ENCODE assay signal across 25 cellular contexts in genomic region chr10:131858118-131858515, GRCh38.
"Had no signal": no experiment of that assay in that cellular context is flagged by ENCODE, and none has a peak within 500 bp of the region (broad histone marks: within the 10 kb centered on the region; RNA-seq: fewer than 3 reads in every experiment).

No MANE protein-coding gene starts in this region.

- DNase-seq: activated B cell treated with CpG ODN at 0.5 μM for 24 hours; activated CD4-positive, alpha-beta T cell treated with anti-CD3 and anti-CD28 coated beads for 4 hours; activated CD4-positive, alpha-beta T cell treated with anti-CD3 and anti-CD28 coated beads, Interleukin-2, amount 50 U/mL, for 48 hours; activated CD8-positive, alpha-beta memory T cell treated with anti-CD3 and anti-CD28 coated beads, Interleukin-2, amount 50 U/mL, for 48 hours; activated naive CD4-positive, alpha-beta T cell treated with Interleukin-2 at 50 U/mL for 16 hours; activated T-cell treated with anti-CD3 and anti-CD28 coated beads, Interleukin-2, amount 50 U/mL, for 4 hours; amygdala; cerebellar nuclear complex; cortex of kidney; mesendoderm; naive B cell; stimulated activated CD4-positive, alpha-beta T cell treated with anti-CD3 and anti-CD28 coated beads, Interleukin-12 subunit alpha, Interleukin-12 subunit beta, amount 100 ng/mL, for 4 hours; stimulated activated CD4-positive, alpha-beta T cell treated with anti-CD3 and anti-CD28 coated beads, Interleukin-4, amount 100 ng/mL, for 4 hours; stimulated activated naive CD8-positive, alpha-beta T cell treated with anti-CD3 and anti-CD28 coated beads, Interleukin-15, amount 100 ng/mL, for 72 hours; T-helper 9 cell had no signal

- ATAC-seq: activated T-cell treated with anti-CD3 and anti-CD28 coated beads, Interleukin-2, amount 50 U/mL, for 4 hours; heart left ventricle; left colon; lower lobe of right lung; stimulated activated naive CD8-positive, alpha-beta T cell treated with anti-CD3 and anti-CD28 coated beads, Interleukin-15, amount 100 ng/mL, for 72 hours had no signal

- FAIRE-seq: bronchial epithelial cell, endometrium, islet of Langerhans had no signal

- H3K9ac ChIP-seq: neural progenitor cell had no signal

- H3K4me2 ChIP-seq: neural progenitor cell had no signal

- H3K4me3 ChIP-seq: heart left ventricle, lower lobe of right lung, neural progenitor cell, prostate gland, tibial nerve, uterus had no signal

- H2AFZ ChIP-seq: neural progenitor cell had no signal

- H3K27ac ChIP-seq: heart left ventricle, lower lobe of right lung, neural progenitor cell, prostate gland, tibial nerve, uterus had no signal

- H3K36me3 ChIP-seq: heart left ventricle, lower lobe of right lung, neural progenitor cell, prostate gland, tibial nerve, uterus had no signal

- H3K4me1 ChIP-seq: heart left ventricle, lower lobe of right lung, neural progenitor cell, prostate gland, tibial nerve, uterus had no signal

- H3K9me3 ChIP-seq: heart left ventricle, lower lobe of right lung, prostate gland, tibial nerve, uterus had no signal

- H3K27me3 ChIP-seq: neural progenitor cell, tibial nerve, uterus had no signal
